ENCODE assay signal across 8 cellular contexts in the genomic region with DNA sequence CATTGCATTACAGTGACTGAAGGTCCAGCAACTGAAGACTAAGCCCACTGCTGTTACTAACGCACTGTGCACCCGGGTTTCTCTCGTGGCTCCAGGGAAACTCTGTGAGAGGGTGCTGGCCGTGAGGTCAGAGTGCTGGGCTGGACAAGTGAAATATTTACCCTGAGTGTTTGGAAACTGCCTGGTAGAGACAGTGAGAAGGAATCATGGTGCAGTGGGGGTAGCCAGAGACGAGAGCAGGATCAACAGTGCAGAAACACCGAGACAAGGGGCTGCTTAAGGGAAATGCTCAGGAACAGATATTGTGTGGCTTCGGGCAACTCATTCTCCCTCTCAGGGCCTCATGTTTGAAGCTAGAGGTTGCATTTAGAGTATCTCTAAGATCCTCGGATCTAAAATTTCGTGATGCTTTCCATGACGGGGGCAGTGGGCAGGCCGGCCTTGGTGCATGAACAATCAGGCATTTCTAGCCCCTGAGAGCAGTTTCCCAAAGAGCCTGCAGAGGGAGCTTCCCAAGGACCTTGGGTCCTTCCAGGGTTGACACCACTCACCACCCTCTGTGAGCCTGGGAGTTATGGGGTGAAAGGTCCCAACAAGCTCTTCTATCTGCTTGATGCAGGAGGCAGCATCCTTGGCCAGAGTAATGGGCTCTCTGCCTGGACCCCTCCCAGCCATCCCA. TPM values are rescaled to one million over a fixed set of nuclear protein-coding genes. Genes with fewer than 3 reads are reported as not detected.
DNase-seq lines count a peak whose midpoint lies in the region; ATAC-seq and TF ChIP-seq lines count a peak whose summit lies in the region.

No MANE protein-coding gene starts in this region.

- no peaks in the 10 kb centered on the region for H3K27me3 Mint-ChIP-seq in IgD-negative memory B cell

- no peak for TF ChIP-seq POLR2A in testis (IDR thresholded peaks at IDR 0.05)

- ATAC-seq in HG03135 (IDR thresholded peaks at IDR 0.05; ENCODE audit: unreplicated experiment) (no peak), HG03442 (IDR thresholded peaks at IDR 0.05; ENCODE audit: unreplicated experiment) (no peak), GM21360 (IDR thresholded peaks at IDR 0.05; ENCODE audit: unreplicated experiment) (no peak)

- H3K27ac Mint-ChIP-seq in IgD-negative memory B cell, result peak overlapping the region in 2 of 3 donors; percentile 16 to 80

- peaks cover 0 to 16% (median 3%) of the 10 kb centered on the region in 3 donors for H3K4me1 Mint-ChIP-seq in IgD-negative memory B cell

- H3K36me3 Mint-ChIP-seq in IgD-negative memory B cell, result peaks cover 6% of the 10 kb centered on the region

- H3K9me3 ChIP-seq in testis, result no peaks in the 10 kb centered on the region

- TF ChIP-seq CTCF in testis (IDR thresholded peaks at IDR 0.05), result no peak

- no peak overlapping the region for H3K4me3 Mint-ChIP-seq in IgD-negative memory B cell

- no peaks in the 10 kb centered on the region for H3K36me3 ChIP-seq in testis (ENCODE audit: low read depth, missing control alignments)

- intact Hi-C loops in testis (cut with DNase I; ENCODE audit: low total_unique reads), result no loop called here

- DNase-seq in COLO668 (lab: John Stamatoyannopoulos, UW; ENCODE audit: unreplicated experiment), result peak; percentile 36
- DNase-seq in activated T-cell treated with anti-CD3 and anti-CD28 coated beads, Interleukin-2, amount 50 U/mL, for 48 hours, result peak; percentile 81 to 83
- peak; percentile 11 for DNase-seq in iPS DF 4.7 (ENCODE audit: extremely low read depth, low spot score)
- peak; percentile 20 for DNase-seq in testis

- no peaks in the 10 kb centered on the region for H3K27me3 ChIP-seq in testis

- H3K27ac ChIP-seq in testis, result no peak overlapping the region

- 78 to 94% methylated on average over 11 of the region's 11 CpGs for WGBS in testis, 2 donors

- no peaks in the 10 kb centered on the region for H3K4me1 ChIP-seq in testis

- H3K9me3 Mint-ChIP-seq in IgD-negative memory B cell, result peaks cover 0 to 4% (median 0%) of the 10 kb centered on the region in 3 donors

- H3K4me3 ChIP-seq in testis, result no peak overlapping the region

RNA-seq across cellular contexts. Expression of a gene that starts 9.7 kb away (rescaled TPM):
- polyA plus RNA-seq in IgD-negative memory B cell (6.6 TPM), testis (ENCODE audit: insufficient read depth, low read depth, low replicate concordance) (5.8 TPM)
- total RNA-seq in testis, result 1 to 10 TPM in 1 of 2 donors, under 1 TPM in 1; 0.63 to 1.4 TPM

Comparison
In these comparisons a context has a peak if more than half of its experiments do, and no peak if none do; other contexts are left out.
1. DNase-seq: peak in every context shown above with its lines; median percentile 82 in activated T-cell treated with anti-CD3 and anti-CD28 coated beads, Interleukin-2, amount 50 U/mL, for 48 hours; 36 in COLO668; 20 in testis; 11 in iPS DF 4.7.